In the genomic region with DNA sequence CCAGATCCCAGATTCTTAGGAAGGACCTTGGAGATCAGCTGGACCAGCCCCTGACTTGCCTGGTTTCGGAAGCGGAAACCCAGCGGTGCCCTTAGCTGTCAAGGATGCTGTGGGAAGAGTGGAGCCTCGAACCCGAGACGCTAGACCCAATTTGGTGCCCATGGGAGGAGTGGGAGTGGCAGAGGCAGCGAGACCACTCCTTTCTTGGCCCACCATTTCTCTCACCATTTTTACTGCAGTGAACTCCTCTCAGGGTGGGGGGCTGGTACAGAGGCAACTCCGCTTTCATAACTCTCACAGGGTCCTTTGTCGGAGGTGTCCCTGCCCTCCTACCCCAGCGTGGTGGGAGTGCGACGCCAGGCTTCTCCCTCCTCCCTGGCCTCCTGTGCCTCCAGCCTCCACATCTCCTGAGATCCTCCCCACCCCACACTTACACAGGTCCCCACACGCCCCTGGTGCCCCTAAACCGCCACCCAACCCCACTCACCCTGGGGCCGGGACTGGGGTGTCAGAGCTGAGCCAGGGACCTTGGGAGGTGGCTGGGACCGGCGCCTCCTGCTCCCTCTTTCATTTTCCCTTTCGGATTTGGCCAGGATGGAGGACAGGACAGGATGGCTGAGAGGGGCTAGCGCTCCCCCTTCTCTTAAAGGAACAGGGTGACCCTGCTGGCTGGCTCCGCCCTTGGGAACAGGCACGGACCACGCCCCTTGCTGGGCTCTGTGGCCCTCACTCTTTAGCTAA, we compare ENCODE assay signal across 1 cellular context.
TF ChIP-seq lines count a peak whose summit lies in the region.

A gene with protein sequence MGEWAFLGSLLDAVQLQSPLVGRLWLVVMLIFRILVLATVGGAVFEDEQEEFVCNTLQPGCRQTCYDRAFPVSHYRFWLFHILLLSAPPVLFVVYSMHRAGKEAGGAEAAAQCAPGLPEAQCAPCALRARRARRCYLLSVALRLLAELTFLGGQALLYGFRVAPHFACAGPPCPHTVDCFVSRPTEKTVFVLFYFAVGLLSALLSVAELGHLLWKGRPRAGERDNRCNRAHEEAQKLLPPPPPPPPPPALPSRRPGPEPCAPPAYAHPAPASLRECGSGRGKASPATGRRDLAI (minus strand): TSS at position 617 of the 741 bp plus-strand sequence. CDS start 922 bp downstream, outside the sequence.

TF ChIP-seq in GM12878, 131 proteins besides CTCF, POLR2A, EP300 and RAD21 (continued from another document):
- TF ChIP-seq BHLHE40 (IDR thresholded peaks at IDR 0.05; ENCODE audit: borderline replicate concordance in 1 of 2, low read depth in 2 of 2, low read length in 1 of 2), result no peak
- TF ChIP-seq HDAC2 (IDR thresholded peaks at IDR 0.05), result no peak
- TF ChIP-seq IKZF2 (IDR thresholded peaks at IDR 0.05), result no peak
